In genomic region chr13:84885868-84886267, GRCh38 we compare ENCODE assay signal across 27 cellular contexts.
"Had no signal": no experiment of that assay in that cellular context is flagged by ENCODE, and none has a peak within 500 bp of the region (broad histone marks: within the 10 kb centered on the region; RNA-seq: fewer than 3 reads in every experiment).

No MANE protein-coding gene starts in this region.

- FAIRE-seq: urothelium cell line had no signal

- H3K4me1 ChIP-seq: stomach, suprapubic skin, testis, thyroid gland, tibial artery, tibial nerve, transverse colon, upper lobe of left lung, upper lobe of right lung, uterus, vagina had no signal

- ATAC-seq: stimulated activated effector memory CD8-positive, alpha-beta T cell treated with anti-CD3 and anti-CD28 coated beads, Interleukin-12 subunit alpha, Interleukin-12 subunit beta, amount 100 ng/mL, for 72 hours; stimulated activated memory B cell treated with anti-CD40 and anti-IgM and Interleukin-4, amounts not matched to agents 10 μg/mL and 1 μg/mL and 100 μg/mL, for 72 hours; stimulated activated naive B cell treated with anti-CD40 and anti-IgM and Interleukin-4, amounts not matched to agents 10 μg/mL and 1 μg/mL and 100 μg/mL, for 72 hours; stimulated activated naive CD8-positive, alpha-beta T cell treated with anti-CD3 and anti-CD28 coated beads, Interleukin-15, amount 100 ng/mL, for 72 hours; stimulated activated naive CD8-positive, alpha-beta T cell treated with anti-CD3 and anti-CD28 coated beads, Interleukin-15, Interleukin-2, amounts not matched to agents 100 U/mL and 50 U/mL, for 24 hours; upper lobe of right lung had no signal

- H3K27me3 ChIP-seq: stomach, suprapubic skin, testis, thyroid gland, tibial artery, tibial nerve, transverse colon, upper lobe of left lung, upper lobe of right lung, uterus, vagina had no signal

- H3K27ac ChIP-seq: stomach, suprapubic skin, testis, thoracic aorta, thyroid gland, tibial artery, tibial nerve, transverse colon, upper lobe of left lung, upper lobe of right lung, uterus, vagina had no signal

- DNase-seq: stimulated activated CD4-positive, alpha-beta T cell treated with anti-CD3 and anti-CD28 coated beads, Interleukin-2, amount 100 ng/mL, for 48 hours; stimulated activated CD4-positive, alpha-beta T cell treated with anti-CD3 and anti-CD28 coated beads, Interleukin-4, amount 100 ng/mL, for 1 hour; stimulated activated CD4-positive, alpha-beta T cell treated with anti-CD3 and anti-CD28 coated beads, Interleukin-4, amount 100 ng/mL, for 24 hours; stimulated activated CD4-positive, alpha-beta T cell treated with anti-CD3 and anti-CD28 coated beads, Interleukin-4, amount 100 ng/mL, for 4 hours; stimulated activated CD8-positive, alpha-beta memory T cell treated with anti-CD3 and anti-CD28 coated beads, Interleukin-4, amount 100 ng/mL, for 48 hours; stimulated activated naive B cell treated with anti-CD40 and anti-IgM and Interleukin-4, amounts not matched to agents 10 μg/mL and 1 μg/mL and 100 μg/mL, for 72 hours; stimulated activated naive CD4-positive, alpha-beta T cell; stimulated activated naive CD4-positive, alpha-beta T cell treated with Interleukin-2 at 50 U/mL for 16 hours; stimulated activated naive CD8-positive, alpha-beta T cell treated with anti-CD3 and anti-CD28 coated beads, Interleukin-15, amount 100 ng/mL, for 72 hours; stimulated activated naive CD8-positive, alpha-beta T cell treated with anti-CD3 and anti-CD28 coated beads, Interleukin-15, Interleukin-2, amounts not matched to agents 100 U/mL and 50 U/mL, for 24 hours; stomach; substantia nigra; testis; thyroid gland; tibial artery; transverse colon; trophoblast cell; upper lobe of left lung; upper lobe of right lung; uterus had no signal

- H3K9me3 ChIP-seq: stomach, suprapubic skin, testis, thoracic aorta, thyroid gland, tibial artery, tibial nerve, transverse colon, upper lobe of left lung, upper lobe of right lung, uterus, vagina had no signal

- H3K36me3 ChIP-seq: stomach, suprapubic skin, thoracic aorta, thyroid gland, tibial artery, tibial nerve, transverse colon, upper lobe of left lung, upper lobe of right lung, uterus, vagina had no signal

- H3K4me3 ChIP-seq: stomach, suprapubic skin, testis, thoracic aorta, thyroid gland, tibial artery, tibial nerve, transverse colon, upper lobe of left lung, upper lobe of right lung, uterus, vagina had no signal
